ENCODE assay signal across 22 cellular contexts in genomic region chr10:113029055-113029440, GRCh38.
A peak's percentile ranks its signal among the peaks of the same experiment; 100 is the strongest.
DNase-seq lines count a peak whose midpoint lies in the region; ATAC-seq and TF ChIP-seq lines count a peak whose summit lies in the region.
"Had no signal": no experiment of that assay in that cellular context is flagged by ENCODE, and none has a peak within 500 bp of the region (broad histone marks: within the 10 kb centered on the region; RNA-seq: fewer than 3 reads in every experiment).

No MANE protein-coding gene starts in this region.

- no peak for DNase-seq in IMR-90
- DNase-seq in brain microvascular endothelial cell = peak; percentile 42
- no peak for DNase-seq in uterus
- DNase-seq in 8988T = no peak
- DNase-seq in SIG-M5 (lab: John Stamatoyannopoulos, UW) = no peak
- DNase-seq: activated CD8-positive, alpha-beta T cell treated with anti-CD3 and anti-CD28 coated beads for 36 hours; activated gamma-delta T cell; activated T-cell treated with anti-CD3 and anti-CD28 coated beads for 4 hours; CD4-positive, alpha-beta memory T cell; central memory CD4-positive, alpha-beta T cell; immature natural killer cell; left ventricle myocardium superior; NCI-H1048; NCI-H2029 treated with DMSO at 0.1 percent for 48 hours; NCI-H345; NCI-H82; Right ventricle myocardium superior; stimulated activated CD8-positive, alpha-beta memory T cell treated with anti-CD3 and anti-CD28 coated beads, Interleukin-4, amount 100 ng/mL, for 48 hours had no signal

- H3K14ac ChIP-seq in IMR-90 (replicated peaks; ENCODE audit: low read depth, low read length) = peak overlapping the region; percentile 30; the same call in 1 of the 2 replicates

- TF ChIP-seq RAD21 in IMR-90 (IDR thresholded peaks at IDR 0.05; ENCODE audit: low read length) = no peak

- H3K36me3 ChIP-seq in IMR-90 (ENCODE audit: control insufficient read depth, insufficient read depth, low read length) (no peaks in the 10 kb centered on the region), brain microvascular endothelial cell (replicated peaks) (no peaks in the 10 kb centered on the region), uterus (no peaks in the 10 kb centered on the region)
- H3K36me3 ChIP-seq: adrenal gland had no signal

- TF ChIP-seq POLR2A in IMR-90 (IDR thresholded peaks at IDR 0.05; ENCODE audit: low read depth, low read length) (no peak), uterus (IDR thresholded peaks at IDR 0.05) (no peak)

- no peak overlapping the region for H3K9ac ChIP-seq in IMR-90 (ENCODE audit: low read depth, low read length)

- dilution Hi-C loops in IMR-90 (cut with HindIII; ENCODE audit: low sequenced_read_pairs, unreplicated experiment) = no loop called here

- peaks cover 19% of the 10 kb centered on the region for H3K9me1 ChIP-seq in IMR-90 (ENCODE audit: insufficient read depth, low read length)

- peaks cover 9% of the 10 kb centered on the region for H3K36me3 Mint-ChIP-seq in nephron (ENCODE audit: low read depth)
- H3K36me3 Mint-ChIP-seq: immature natural killer cell had no signal

- H3K4me1 ChIP-seq in IMR-90 (ENCODE audit: control insufficient read depth, insufficient read depth, low read length) (peaks cover 20% of the 10 kb centered on the region), uterus (peaks cover 20% of the 10 kb centered on the region in 2 donors)

- H4K8ac ChIP-seq in IMR-90 (ENCODE audit: low read depth in 2 of 2, low read length in 2 of 2) = no peak overlapping the region

- POLR2A ChIA-PET in IMR-90 (lab: Charles Lee; ENCODE audit: unreplicated experiment) = no interaction called here

- BruUV-seq in IMR-90 (replicated peaks; lab: Mats Ljungman, UMichigan) = no TSS peak

- H3K56ac ChIP-seq in IMR-90 (ENCODE audit: extremely low read depth, insufficient read depth, low read length) = no peak overlapping the region

- H3K27me3 ChIP-seq in IMR-90 (ENCODE audit: control insufficient read depth, insufficient read depth, low read length) = no peaks in the 10 kb centered on the region
- H3K27me3 ChIP-seq in brain microvascular endothelial cell (replicated peaks) = no peaks in the 10 kb centered on the region
- no peaks in the 10 kb centered on the region for H3K27me3 ChIP-seq in uterus
- H3K27me3 ChIP-seq: adrenal gland, hepatocyte had no signal

- no peak overlapping the region for H4K5ac ChIP-seq in IMR-90 (ENCODE audit: low read depth, low read length)

- peak overlapping the region in 1 of 3 experiments; percentile 8 for H3K4me3 Mint-ChIP-seq in nephron
- H3K4me3 Mint-ChIP-seq: activated CD8-positive, alpha-beta T cell treated with anti-CD3 and anti-CD28 coated beads for 36 hours; CD4-positive, alpha-beta memory T cell; immature natural killer cell had no signal

- no peaks in the 10 kb centered on the region for H3K27me3 Mint-ChIP-seq in nephron (ENCODE audit: low read depth)

- peaks cover 51% of the 10 kb centered on the region for H4K20me1 ChIP-seq in IMR-90 (ENCODE audit: insufficient read depth, low read length)

- no peak overlapping the region for H2BK120ac ChIP-seq in IMR-90 (ENCODE audit: low read depth, low read length)

- WGBS in IMR-90 (ENCODE audit: extremely low coverage in 2 of 2, insufficient read length in 1 of 2), 2 experiments = no CpG with 5 or more reads among the region's 1 CpG

- in situ Hi-C loops in IMR-90 (cut with MboI; ENCODE audit: low sequenced_read_pairs) = no loop called here
- in situ Hi-C loops in brain microvascular endothelial cell (cut with HindIII; ENCODE audit: low pct_ligation_motif_present, low sequenced_read_pairs) = no loop called here

- peak overlapping the region; percentile 65 to 74 (median 67) for H3K27ac Mint-ChIP-seq in nephron
- H3K27ac Mint-ChIP-seq: activated CD8-positive, alpha-beta T cell treated with anti-CD3 and anti-CD28 coated beads for 36 hours; CD4-positive, alpha-beta memory T cell; immature natural killer cell had no signal

- no peak overlapping the region for H2AK9ac ChIP-seq in IMR-90 (replicated peaks; ENCODE audit: low read depth, low read length, poor library complexity)

- peaks cover 47% of the 10 kb centered on the region for H3K4me1 Mint-ChIP-seq in nephron

- no peaks in the 10 kb centered on the region for H3K9me3 Mint-ChIP-seq in nephron
- H3K9me3 Mint-ChIP-seq: activated CD8-positive, alpha-beta T cell treated with anti-CD3 and anti-CD28 coated beads for 36 hours; CD4-positive, alpha-beta memory T cell; immature natural killer cell had no signal

- no peak overlapping the region for H4K91ac ChIP-seq in IMR-90 (ENCODE audit: insufficient read depth, low read depth, low read length)

- ATAC-seq in IMR-90 (ENCODE audit: low read depth) (no peak), HG03354 (IDR thresholded peaks at IDR 0.05; ENCODE audit: poor library complexity, severe bottlenecking, unreplicated experiment) (no peak)
- ATAC-seq: activated CD8-positive, alpha-beta T cell treated with anti-CD3 and anti-CD28 coated beads for 36 hours had no signal

- no peak overlapping the region for H2BK20ac ChIP-seq in IMR-90 (ENCODE audit: low read depth, low read length)

- no peaks in the 10 kb centered on the region for H3K9me3 ChIP-seq in IMR-90 (ENCODE audit: control insufficient read depth, insufficient read depth, low read length)
- H3K9me3 ChIP-seq in uterus = no peaks in the 10 kb centered on the region
- H3K9me3 ChIP-seq: adrenal gland had no signal

- CTCF ChIA-PET in IMR-90 (lab: Yijun Ruan, JAX) = no interaction called here

- peaks cover 31 to 67% of the 10 kb centered on the region in 2 experiments for H3K79me1 ChIP-seq in IMR-90 (ENCODE audit: low read depth in 1 of 2, low read length in 2 of 2)

- H3K4me2 ChIP-seq in IMR-90 (ENCODE audit: low read depth, low read length) = no peak overlapping the region

- H2AFZ ChIP-seq in IMR-90 (replicated peaks; ENCODE audit: low read length, poor library complexity) = no peak overlapping the region
- H2AFZ ChIP-seq: hepatocyte had no signal

- TF ChIP-seq CTCF in IMR-90 (conservative IDR thresholded peaks at IDR 0.05; ENCODE audit: low read depth, low read length) (no peak), brain microvascular endothelial cell (IDR thresholded peaks at IDR 0.05; ENCODE audit: low read depth, low read length, missing control alignments) (no peak), nephron (IDR thresholded peaks at IDR 0.05; ENCODE audit: unreplicated experiment in 3 of 3) (no peak), uterus (IDR thresholded peaks at IDR 0.05) (no peak)

- no peak overlapping the region for H3K23ac ChIP-seq in IMR-90 (ENCODE audit: low read depth, low read length)

- no peak overlapping the region for H3K4ac ChIP-seq in IMR-90 (ENCODE audit: low read depth, low read length)

- H3K4me3 ChIP-seq in IMR-90 (ENCODE audit: insufficient read depth, low read depth, low read length) (no peak overlapping the region), brain microvascular endothelial cell (ENCODE audit: low read depth, low read length) (no peak overlapping the region), uterus (no peak overlapping the region)
- H3K4me3 ChIP-seq: hepatocyte had no signal

- H3K27ac ChIP-seq in IMR-90 (ENCODE audit: insufficient read depth, low read length) (no peak overlapping the region), brain microvascular endothelial cell (peak overlapping the region; percentile 26), uterus (peak overlapping the region; percentile 67 to 74)

- no peak overlapping the region for H2AK5ac ChIP-seq in IMR-90 (ENCODE audit: low read depth, low read length)

- intact Hi-C loops in IMR-90 (cut with micrococcal nuclease) = no loop called here
- intact Hi-C loops in uterus (cut with DNase I; ENCODE audit: low total_unique reads) = no loop called here

- no peak overlapping the region for H3K18ac ChIP-seq in IMR-90 (ENCODE audit: low read depth, low read length)

- no peak overlapping the region for H2BK5ac ChIP-seq in IMR-90 (ENCODE audit: low read depth, low read length, poor library complexity, severe bottlenecking)

- H2BK15ac ChIP-seq in IMR-90 (ENCODE audit: low read depth, low read length) = no peak overlapping the region

TF ChIP-seq in IMR-90, 13 proteins besides CTCF, POLR2A, EP300 and RAD21:
- TF ChIP-seq MAZ (IDR thresholded peaks at IDR 0.05; ENCODE audit: borderline replicate concordance, low read depth, low read length) (no peak), BHLHE40 (IDR thresholded peaks at IDR 0.05; ENCODE audit: low read depth, low read length) (no peak), MXI1 (IDR thresholded peaks at IDR 0.05; ENCODE audit: borderline replicate concordance, low read depth, low read length) (no peak), CHD1 (IDR thresholded peaks at IDR 0.05; ENCODE audit: low read depth, low read length) (no peak), RCOR1 (IDR thresholded peaks at IDR 0.05; ENCODE audit: insufficient replicate concordance, low read length) (no peak), USF2 (IDR thresholded peaks at IDR 0.05; ENCODE audit: low read depth, low read length) (no peak), CEBPB (IDR thresholded peaks at IDR 0.05; ENCODE audit: low read depth, low read length) (no peak)
